In genomic region chr22:35212020-35212419, GRCh38 we compare ENCODE assay signal across 1 cellular context.
TF ChIP-seq lines count a peak whose summit lies in the region.

No MANE protein-coding gene starts in this region.

TF ChIP-seq in K562, 482 proteins besides CTCF, POLR2A, EP300 and RAD21 (continued from another document and continues in another):
- TF ChIP-seq, protein P1, sequence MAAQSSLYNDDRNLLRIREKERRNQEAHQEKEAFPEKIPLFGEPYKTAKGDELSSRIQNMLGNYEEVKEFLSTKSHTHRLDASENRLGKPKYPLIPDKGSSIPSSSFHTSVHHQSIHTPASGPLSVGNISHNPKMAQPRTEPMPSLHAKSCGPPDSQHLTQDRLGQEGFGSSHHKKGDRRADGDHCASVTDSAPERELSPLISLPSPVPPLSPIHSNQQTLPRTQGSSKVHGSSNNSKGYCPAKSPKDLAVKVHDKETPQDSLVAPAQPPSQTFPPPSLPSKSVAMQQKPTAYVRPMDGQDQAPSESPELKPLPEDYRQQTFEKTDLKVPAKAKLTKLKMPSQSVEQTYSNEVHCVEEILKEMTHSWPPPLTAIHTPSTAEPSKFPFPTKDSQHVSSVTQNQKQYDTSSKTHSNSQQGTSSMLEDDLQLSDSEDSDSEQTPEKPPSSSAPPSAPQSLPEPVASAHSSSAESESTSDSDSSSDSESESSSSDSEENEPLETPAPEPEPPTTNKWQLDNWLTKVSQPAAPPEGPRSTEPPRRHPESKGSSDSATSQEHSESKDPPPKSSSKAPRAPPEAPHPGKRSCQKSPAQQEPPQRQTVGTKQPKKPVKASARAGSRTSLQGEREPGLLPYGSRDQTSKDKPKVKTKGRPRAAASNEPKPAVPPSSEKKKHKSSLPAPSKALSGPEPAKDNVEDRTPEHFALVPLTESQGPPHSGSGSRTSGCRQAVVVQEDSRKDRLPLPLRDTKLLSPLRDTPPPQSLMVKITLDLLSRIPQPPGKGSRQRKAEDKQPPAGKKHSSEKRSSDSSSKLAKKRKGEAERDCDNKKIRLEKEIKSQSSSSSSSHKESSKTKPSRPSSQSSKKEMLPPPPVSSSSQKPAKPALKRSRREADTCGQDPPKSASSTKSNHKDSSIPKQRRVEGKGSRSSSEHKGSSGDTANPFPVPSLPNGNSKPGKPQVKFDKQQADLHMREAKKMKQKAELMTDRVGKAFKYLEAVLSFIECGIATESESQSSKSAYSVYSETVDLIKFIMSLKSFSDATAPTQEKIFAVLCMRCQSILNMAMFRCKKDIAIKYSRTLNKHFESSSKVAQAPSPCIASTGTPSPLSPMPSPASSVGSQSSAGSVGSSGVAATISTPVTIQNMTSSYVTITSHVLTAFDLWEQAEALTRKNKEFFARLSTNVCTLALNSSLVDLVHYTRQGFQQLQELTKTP (IDR thresholded peaks at IDR 0.05; ENCODE audit: low read depth in 1 of 2, partially characterized antibody in 2 of 2): peak in 1 of 2 experiments; percentile 85
- TF ChIP-seq FOXM1 (IDR thresholded peaks at IDR 0.05; ENCODE audit: low read depth) (peak; percentile 80), FOXM1 (CRISPR knock-in tag; IDR thresholded peaks at IDR 0.05; ENCODE audit: low read depth) (no peak), ZNF354B (CRISPR knock-in tag; IDR thresholded peaks at IDR 0.05) (no peak), XRCC4 (IDR thresholded peaks at IDR 0.05; ENCODE audit: extremely low read depth, insufficient read depth, insufficient read length) (no peak), NBN (IDR thresholded peaks at IDR 0.05; ENCODE audit: low read depth) (0 out of 2 replicates have a peak, but pooled peaks have one; percentile 51), NONO (IDR thresholded peaks at IDR 0.05; ENCODE audit: low read depth in 2 of 2, low read length in 1 of 2) (0 out of 4 replicates have a peak, but pooled peaks of 1 of the 2 experiments have one; percentile 27), HSF4 (CRISPR knock-in tag; IDR thresholded peaks at IDR 0.05; ENCODE audit: borderline replicate concordance) (peak; percentile 60; the same call in 1 of the 2 replicates), PYGO2 (tag; IDR thresholded peaks at IDR 0.05) (no peak), HNRNPH1 (optimal IDR thresholded peaks at IDR 0.05; ENCODE audit: low read depth, low read length) (no peak), E2F5 (CRISPR knock-in tag; IDR thresholded peaks at IDR 0.05) (no peak), JUN (IDR thresholded peaks at IDR 0.05; ENCODE audit: borderline replicate concordance, low read depth, low read length) (peak; percentile 85), JUN (CRISPR knock-in tag; IDR thresholded peaks at IDR 0.05; ENCODE audit: borderline replicate concordance) (no peak), BRF2 (IDR thresholded peaks at IDR 0.05; ENCODE audit: borderline replicate concordance, insufficient read depth, insufficient read length) (no peak), FIP1L1 (IDR thresholded peaks at IDR 0.05; ENCODE audit: low read depth, low read length, poor library complexity, severe bottlenecking) (no peak), ZNF830 (CRISPR knock-in tag; IDR thresholded peaks at IDR 0.05) (no peak), RB1 (IDR thresholded peaks at IDR 0.05; ENCODE audit: low read depth) (no peak), UBTF (IDR thresholded peaks at IDR 0.05; ENCODE audit: borderline replicate concordance in 1 of 2, low read depth in 2 of 2, low read length in 2 of 2) (0 out of 4 replicates have a peak, but pooled peaks of 1 of the 2 experiments have one; percentile 37), MTA3 (IDR thresholded peaks at IDR 0.05; ENCODE audit: borderline replicate concordance) (peak; percentile 54; the same call in 1 of the 2 replicates), PRPF4 (IDR thresholded peaks at IDR 0.05; ENCODE audit: insufficient read depth, low read depth, low read length, poor library complexity, severe bottlenecking) (no peak), ZNF696 (CRISPR knock-in tag; conservative IDR thresholded peaks at IDR 0.05) (no peak), ZSCAN32 (CRISPR knock-in tag; IDR thresholded peaks at IDR 0.05) (no peak), ARID2 (IDR thresholded peaks at IDR 0.05) (no peak), SMAD1 (IDR thresholded peaks at IDR 0.05; ENCODE audit: low read depth, low read length, partially characterized antibody) (no peak), ZBTB11 (CRISPR knock-in tag; IDR thresholded peaks at IDR 0.05) (peak in 1 of 3 experiments; percentile 72; a peak in 2 of 6 replicates), FOSL1 (tag; conservative IDR thresholded peaks at IDR 0.05) (peak; percentile 94), NEUROD1 (IDR thresholded peaks at IDR 0.05; ENCODE audit: borderline replicate concordance, low read depth, low read length, partially characterized antibody) (peak; percentile 76), ZNF507 (tag; conservative IDR thresholded peaks at IDR 0.05) (no peak)
- TF ChIP-seq, protein P2, sequence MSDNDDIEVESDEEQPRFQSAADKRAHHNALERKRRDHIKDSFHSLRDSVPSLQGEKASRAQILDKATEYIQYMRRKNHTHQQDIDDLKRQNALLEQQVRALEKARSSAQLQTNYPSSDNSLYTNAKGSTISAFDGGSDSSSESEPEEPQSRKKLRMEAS (CRISPR knock-in tag; IDR thresholded peaks at IDR 0.05): peak; percentile 52; the same call in 1 of the 2 replicates
- TF ChIP-seq, protein P3, sequence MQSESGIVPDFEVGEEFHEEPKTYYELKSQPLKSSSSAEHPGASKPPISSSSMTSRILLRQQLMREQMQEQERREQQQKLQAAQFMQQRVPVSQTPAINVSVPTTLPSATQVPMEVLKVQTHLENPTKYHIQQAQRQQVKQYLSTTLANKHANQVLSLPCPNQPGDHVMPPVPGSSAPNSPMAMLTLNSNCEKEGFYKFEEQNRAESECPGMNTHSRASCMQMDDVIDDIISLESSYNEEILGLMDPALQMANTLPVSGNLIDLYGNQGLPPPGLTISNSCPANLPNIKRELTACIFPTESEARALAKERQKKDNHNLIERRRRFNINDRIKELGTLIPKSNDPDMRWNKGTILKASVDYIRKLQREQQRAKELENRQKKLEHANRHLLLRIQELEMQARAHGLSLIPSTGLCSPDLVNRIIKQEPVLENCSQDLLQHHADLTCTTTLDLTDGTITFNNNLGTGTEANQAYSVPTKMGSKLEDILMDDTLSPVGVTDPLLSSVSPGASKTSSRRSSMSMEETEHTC (IDR thresholded peaks at IDR 0.05): peak; percentile 30; the same call in 1 of the 2 replicates
- TF ChIP-seq, protein P4, sequence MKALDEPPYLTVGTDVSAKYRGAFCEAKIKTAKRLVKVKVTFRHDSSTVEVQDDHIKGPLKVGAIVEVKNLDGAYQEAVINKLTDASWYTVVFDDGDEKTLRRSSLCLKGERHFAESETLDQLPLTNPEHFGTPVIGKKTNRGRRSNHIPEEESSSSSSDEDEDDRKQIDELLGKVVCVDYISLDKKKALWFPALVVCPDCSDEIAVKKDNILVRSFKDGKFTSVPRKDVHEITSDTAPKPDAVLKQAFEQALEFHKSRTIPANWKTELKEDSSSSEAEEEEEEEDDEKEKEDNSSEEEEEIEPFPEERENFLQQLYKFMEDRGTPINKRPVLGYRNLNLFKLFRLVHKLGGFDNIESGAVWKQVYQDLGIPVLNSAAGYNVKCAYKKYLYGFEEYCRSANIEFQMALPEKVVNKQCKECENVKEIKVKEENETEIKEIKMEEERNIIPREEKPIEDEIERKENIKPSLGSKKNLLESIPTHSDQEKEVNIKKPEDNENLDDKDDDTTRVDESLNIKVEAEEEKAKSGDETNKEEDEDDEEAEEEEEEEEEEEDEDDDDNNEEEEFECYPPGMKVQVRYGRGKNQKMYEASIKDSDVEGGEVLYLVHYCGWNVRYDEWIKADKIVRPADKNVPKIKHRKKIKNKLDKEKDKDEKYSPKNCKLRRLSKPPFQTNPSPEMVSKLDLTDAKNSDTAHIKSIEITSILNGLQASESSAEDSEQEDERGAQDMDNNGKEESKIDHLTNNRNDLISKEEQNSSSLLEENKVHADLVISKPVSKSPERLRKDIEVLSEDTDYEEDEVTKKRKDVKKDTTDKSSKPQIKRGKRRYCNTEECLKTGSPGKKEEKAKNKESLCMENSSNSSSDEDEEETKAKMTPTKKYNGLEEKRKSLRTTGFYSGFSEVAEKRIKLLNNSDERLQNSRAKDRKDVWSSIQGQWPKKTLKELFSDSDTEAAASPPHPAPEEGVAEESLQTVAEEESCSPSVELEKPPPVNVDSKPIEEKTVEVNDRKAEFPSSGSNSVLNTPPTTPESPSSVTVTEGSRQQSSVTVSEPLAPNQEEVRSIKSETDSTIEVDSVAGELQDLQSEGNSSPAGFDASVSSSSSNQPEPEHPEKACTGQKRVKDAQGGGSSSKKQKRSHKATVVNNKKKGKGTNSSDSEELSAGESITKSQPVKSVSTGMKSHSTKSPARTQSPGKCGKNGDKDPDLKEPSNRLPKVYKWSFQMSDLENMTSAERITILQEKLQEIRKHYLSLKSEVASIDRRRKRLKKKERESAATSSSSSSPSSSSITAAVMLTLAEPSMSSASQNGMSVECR (CRISPR knock-in tag; IDR thresholded peaks at IDR 0.05): no peak
